ENCODE assay signal across 1 cellular context in the genomic region with DNA sequence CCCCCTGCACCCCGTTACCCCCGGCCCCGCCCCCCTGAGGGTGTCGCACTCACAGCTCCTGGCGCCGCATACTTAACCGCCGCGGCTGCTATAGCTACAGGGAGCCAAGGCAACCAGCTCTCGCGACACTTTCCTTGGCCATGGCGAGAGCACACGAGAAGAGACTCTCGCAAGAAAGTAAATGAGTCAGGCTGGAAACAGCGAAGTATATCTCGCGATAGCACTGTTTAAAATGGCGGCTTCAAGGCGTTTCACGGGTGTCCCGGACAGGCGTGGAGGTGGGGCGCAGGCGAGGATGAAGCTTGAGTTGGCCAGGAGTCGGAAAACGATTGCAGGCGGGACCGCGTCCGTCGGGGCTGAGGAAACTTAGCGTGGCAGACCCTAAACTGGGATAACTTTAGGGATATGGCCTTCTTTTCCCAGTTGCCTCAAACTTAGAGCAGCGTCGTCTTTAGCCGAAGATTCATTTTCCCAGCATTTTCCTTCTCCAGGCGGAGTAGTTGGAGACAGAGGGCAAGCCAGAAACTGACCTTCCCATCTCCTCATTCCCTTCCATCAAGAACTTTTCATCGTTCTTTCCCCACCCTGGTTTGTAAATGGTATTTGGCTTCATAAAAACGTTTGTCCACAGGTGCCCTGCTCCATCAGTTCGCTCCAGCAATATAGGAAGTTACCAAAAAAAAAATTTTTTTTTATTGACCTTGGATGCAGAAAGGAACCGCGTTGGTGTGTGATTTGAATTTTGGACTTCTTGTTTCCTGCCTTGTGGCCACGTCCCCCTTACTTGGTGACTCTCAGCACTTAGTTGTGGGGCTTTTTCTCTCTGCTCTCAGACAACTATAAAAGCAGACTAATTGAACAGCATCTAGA.
TF ChIP-seq lines count a peak whose summit lies in the region.

No MANE protein-coding gene starts in this region.

TF ChIP-seq in K562, 482 proteins besides CTCF, POLR2A, EP300 and RAD21 (continued from another document and continues in another):
- TF ChIP-seq, protein P1, sequence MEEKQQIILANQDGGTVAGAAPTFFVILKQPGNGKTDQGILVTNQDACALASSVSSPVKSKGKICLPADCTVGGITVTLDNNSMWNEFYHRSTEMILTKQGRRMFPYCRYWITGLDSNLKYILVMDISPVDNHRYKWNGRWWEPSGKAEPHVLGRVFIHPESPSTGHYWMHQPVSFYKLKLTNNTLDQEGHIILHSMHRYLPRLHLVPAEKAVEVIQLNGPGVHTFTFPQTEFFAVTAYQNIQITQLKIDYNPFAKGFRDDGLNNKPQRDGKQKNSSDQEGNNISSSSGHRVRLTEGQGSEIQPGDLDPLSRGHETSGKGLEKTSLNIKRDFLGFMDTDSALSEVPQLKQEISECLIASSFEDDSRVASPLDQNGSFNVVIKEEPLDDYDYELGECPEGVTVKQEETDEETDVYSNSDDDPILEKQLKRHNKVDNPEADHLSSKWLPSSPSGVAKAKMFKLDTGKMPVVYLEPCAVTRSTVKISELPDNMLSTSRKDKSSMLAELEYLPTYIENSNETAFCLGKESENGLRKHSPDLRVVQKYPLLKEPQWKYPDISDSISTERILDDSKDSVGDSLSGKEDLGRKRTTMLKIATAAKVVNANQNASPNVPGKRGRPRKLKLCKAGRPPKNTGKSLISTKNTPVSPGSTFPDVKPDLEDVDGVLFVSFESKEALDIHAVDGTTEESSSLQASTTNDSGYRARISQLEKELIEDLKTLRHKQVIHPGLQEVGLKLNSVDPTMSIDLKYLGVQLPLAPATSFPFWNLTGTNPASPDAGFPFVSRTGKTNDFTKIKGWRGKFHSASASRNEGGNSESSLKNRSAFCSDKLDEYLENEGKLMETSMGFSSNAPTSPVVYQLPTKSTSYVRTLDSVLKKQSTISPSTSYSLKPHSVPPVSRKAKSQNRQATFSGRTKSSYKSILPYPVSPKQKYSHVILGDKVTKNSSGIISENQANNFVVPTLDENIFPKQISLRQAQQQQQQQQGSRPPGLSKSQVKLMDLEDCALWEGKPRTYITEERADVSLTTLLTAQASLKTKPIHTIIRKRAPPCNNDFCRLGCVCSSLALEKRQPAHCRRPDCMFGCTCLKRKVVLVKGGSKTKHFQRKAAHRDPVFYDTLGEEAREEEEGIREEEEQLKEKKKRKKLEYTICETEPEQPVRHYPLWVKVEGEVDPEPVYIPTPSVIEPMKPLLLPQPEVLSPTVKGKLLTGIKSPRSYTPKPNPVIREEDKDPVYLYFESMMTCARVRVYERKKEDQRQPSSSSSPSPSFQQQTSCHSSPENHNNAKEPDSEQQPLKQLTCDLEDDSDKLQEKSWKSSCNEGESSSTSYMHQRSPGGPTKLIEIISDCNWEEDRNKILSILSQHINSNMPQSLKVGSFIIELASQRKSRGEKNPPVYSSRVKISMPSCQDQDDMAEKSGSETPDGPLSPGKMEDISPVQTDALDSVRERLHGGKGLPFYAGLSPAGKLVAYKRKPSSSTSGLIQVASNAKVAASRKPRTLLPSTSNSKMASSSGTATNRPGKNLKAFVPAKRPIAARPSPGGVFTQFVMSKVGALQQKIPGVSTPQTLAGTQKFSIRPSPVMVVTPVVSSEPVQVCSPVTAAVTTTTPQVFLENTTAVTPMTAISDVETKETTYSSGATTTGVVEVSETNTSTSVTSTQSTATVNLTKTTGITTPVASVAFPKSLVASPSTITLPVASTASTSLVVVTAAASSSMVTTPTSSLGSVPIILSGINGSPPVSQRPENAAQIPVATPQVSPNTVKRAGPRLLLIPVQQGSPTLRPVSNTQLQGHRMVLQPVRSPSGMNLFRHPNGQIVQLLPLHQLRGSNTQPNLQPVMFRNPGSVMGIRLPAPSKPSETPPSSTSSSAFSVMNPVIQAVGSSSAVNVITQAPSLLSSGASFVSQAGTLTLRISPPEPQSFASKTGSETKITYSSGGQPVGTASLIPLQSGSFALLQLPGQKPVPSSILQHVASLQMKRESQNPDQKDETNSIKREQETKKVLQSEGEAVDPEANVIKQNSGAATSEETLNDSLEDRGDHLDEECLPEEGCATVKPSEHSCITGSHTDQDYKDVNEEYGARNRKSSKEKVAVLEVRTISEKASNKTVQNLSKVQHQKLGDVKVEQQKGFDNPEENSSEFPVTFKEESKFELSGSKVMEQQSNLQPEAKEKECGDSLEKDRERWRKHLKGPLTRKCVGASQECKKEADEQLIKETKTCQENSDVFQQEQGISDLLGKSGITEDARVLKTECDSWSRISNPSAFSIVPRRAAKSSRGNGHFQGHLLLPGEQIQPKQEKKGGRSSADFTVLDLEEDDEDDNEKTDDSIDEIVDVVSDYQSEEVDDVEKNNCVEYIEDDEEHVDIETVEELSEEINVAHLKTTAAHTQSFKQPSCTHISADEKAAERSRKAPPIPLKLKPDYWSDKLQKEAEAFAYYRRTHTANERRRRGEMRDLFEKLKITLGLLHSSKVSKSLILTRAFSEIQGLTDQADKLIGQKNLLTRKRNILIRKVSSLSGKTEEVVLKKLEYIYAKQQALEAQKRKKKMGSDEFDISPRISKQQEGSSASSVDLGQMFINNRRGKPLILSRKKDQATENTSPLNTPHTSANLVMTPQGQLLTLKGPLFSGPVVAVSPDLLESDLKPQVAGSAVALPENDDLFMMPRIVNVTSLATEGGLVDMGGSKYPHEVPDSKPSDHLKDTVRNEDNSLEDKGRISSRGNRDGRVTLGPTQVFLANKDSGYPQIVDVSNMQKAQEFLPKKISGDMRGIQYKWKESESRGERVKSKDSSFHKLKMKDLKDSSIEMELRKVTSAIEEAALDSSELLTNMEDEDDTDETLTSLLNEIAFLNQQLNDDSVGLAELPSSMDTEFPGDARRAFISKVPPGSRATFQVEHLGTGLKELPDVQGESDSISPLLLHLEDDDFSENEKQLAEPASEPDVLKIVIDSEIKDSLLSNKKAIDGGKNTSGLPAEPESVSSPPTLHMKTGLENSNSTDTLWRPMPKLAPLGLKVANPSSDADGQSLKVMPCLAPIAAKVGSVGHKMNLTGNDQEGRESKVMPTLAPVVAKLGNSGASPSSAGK (IDR thresholded peaks at IDR 0.05) = peak; percentile 76
- TF ChIP-seq, protein P2, sequence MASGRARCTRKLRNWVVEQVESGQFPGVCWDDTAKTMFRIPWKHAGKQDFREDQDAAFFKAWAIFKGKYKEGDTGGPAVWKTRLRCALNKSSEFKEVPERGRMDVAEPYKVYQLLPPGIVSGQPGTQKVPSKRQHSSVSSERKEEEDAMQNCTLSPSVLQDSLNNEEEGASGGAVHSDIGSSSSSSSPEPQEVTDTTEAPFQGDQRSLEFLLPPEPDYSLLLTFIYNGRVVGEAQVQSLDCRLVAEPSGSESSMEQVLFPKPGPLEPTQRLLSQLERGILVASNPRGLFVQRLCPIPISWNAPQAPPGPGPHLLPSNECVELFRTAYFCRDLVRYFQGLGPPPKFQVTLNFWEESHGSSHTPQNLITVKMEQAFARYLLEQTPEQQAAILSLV (tag; IDR thresholded peaks at IDR 0.05) = no peak
- TF ChIP-seq ZNF507 (tag; conservative IDR thresholded peaks at IDR 0.05) (no peak), XRCC4 (IDR thresholded peaks at IDR 0.05; ENCODE audit: extremely low read depth, insufficient read depth, insufficient read length) (no peak), ZFP36 (IDR thresholded peaks at IDR 0.05; ENCODE audit: low read depth, low read length, partially characterized antibody) (peak; percentile 25), RBBP5 (IDR thresholded peaks at IDR 0.05; ENCODE audit: borderline replicate concordance, insufficient read depth, low read length, poor library complexity, severe bottlenecking) (peak; percentile 73), SMARCA5 (IDR thresholded peaks at IDR 0.05) (no peak), NFE2L1 (tag; IDR thresholded peaks at IDR 0.05; ENCODE audit: borderline replicate concordance, low read depth) (no peak), BACH1 (tag; IDR thresholded peaks at IDR 0.05) (no peak), TRIM28 (IDR thresholded peaks at IDR 0.05) (0 out of 2 replicates have a peak, but pooled peaks have one; percentile 17), TSC22D4 (tag; IDR thresholded peaks at IDR 0.05) (no peak), CBX3 (IDR thresholded peaks at IDR 0.05; ENCODE audit: borderline replicate concordance in 1 of 2, low read length in 2 of 2) (peak in 1 of 2 experiments; percentile 65; a peak in 2 of 3 replicates), TCF3 (CRISPR knock-in tag; IDR thresholded peaks at IDR 0.05) (no peak), KLF1 (tag; IDR thresholded peaks at IDR 0.05) (peak; percentile 71; the same call in 1 of the 2 replicates), HEY1 (CRISPR knock-in tag; IDR thresholded peaks at IDR 0.05; ENCODE audit: borderline replicate concordance) (no peak; the same call in 1 of the 2 replicates), TAF15 (IDR thresholded peaks at IDR 0.05; ENCODE audit: low read depth, low read length) (no peak), ZC3H11A (IDR thresholded peaks at IDR 0.05; ENCODE audit: low read depth, low read length) (no peak), RBM15 (IDR thresholded peaks at IDR 0.05; ENCODE audit: insufficient read depth, low read length) (no peak), EP400 (IDR thresholded peaks at IDR 0.05) (peak; percentile 86), EZH2 (IDR thresholded peaks at IDR 0.05; ENCODE audit: borderline replicate concordance, low read depth, low read length) (no peak), CBX8 (IDR thresholded peaks at IDR 0.05; ENCODE audit: borderline replicate concordance, extremely low read depth, low read depth, low read length, poor library complexity, severe bottlenecking) (no peak), IRF2 (CRISPR knock-in tag; IDR thresholded peaks at IDR 0.05) (no peak), NR2C1 (IDR thresholded peaks at IDR 0.05) (no peak), NR2C1 (tag; IDR thresholded peaks at IDR 0.05) (no peak), RFX5 (IDR thresholded peaks at IDR 0.05; ENCODE audit: low read depth, low read length) (no peak), ZNF780A (CRISPR knock-in tag; IDR thresholded peaks at IDR 0.05) (no peak), BRD9 (IDR thresholded peaks at IDR 0.05; ENCODE audit: low read depth, partially characterized antibody) (peak; percentile 84), ZNF57 (CRISPR knock-in tag; IDR thresholded peaks at IDR 0.05) (0 out of 2 replicates have a peak, but pooled peaks have one; percentile 29), ZNF324 (CRISPR knock-in tag; IDR thresholded peaks at IDR 0.05) (no peak), ASH1L (IDR thresholded peaks at IDR 0.05; ENCODE audit: borderline replicate concordance, low read depth, partially characterized antibody) (no peak), ZBTB1 (CRISPR knock-in tag; IDR thresholded peaks at IDR 0.05; ENCODE audit: borderline replicate concordance, low read depth) (no peak), SMAD2 (IDR thresholded peaks at IDR 0.05; ENCODE audit: low read depth, low read length) (no peak)
- TF ChIP-seq, protein P3, sequence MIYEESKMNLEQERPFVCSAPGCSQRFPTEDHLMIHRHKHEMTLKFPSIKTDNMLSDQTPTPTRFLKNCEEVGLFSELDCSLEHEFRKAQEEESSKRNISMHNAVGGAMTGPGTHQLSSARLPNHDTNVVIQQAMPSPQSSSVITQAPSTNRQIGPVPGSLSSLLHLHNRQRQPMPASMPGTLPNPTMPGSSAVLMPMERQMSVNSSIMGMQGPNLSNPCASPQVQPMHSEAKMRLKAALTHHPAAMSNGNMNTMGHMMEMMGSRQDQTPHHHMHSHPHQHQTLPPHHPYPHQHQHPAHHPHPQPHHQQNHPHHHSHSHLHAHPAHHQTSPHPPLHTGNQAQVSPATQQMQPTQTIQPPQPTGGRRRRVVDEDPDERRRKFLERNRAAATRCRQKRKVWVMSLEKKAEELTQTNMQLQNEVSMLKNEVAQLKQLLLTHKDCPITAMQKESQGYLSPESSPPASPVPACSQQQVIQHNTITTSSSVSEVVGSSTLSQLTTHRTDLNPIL (CRISPR knock-in tag; IDR thresholded peaks at IDR 0.05) = no peak
- TF ChIP-seq, protein P4, sequence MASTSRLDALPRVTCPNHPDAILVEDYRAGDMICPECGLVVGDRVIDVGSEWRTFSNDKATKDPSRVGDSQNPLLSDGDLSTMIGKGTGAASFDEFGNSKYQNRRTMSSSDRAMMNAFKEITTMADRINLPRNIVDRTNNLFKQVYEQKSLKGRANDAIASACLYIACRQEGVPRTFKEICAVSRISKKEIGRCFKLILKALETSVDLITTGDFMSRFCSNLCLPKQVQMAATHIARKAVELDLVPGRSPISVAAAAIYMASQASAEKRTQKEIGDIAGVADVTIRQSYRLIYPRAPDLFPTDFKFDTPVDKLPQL (IDR thresholded peaks at IDR 0.05; ENCODE audit: extremely low read depth, insufficient read length) = peak; percentile 53
- TF ChIP-seq, protein P5, sequence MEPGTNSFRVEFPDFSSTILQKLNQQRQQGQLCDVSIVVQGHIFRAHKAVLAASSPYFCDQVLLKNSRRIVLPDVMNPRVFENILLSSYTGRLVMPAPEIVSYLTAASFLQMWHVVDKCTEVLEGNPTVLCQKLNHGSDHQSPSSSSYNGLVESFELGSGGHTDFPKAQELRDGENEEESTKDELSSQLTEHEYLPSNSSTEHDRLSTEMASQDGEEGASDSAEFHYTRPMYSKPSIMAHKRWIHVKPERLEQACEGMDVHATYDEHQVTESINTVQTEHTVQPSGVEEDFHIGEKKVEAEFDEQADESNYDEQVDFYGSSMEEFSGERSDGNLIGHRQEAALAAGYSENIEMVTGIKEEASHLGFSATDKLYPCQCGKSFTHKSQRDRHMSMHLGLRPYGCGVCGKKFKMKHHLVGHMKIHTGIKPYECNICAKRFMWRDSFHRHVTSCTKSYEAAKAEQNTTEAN (CRISPR knock-in tag; IDR thresholded peaks at IDR 0.05) = no peak
- TF ChIP-seq, protein P6, sequence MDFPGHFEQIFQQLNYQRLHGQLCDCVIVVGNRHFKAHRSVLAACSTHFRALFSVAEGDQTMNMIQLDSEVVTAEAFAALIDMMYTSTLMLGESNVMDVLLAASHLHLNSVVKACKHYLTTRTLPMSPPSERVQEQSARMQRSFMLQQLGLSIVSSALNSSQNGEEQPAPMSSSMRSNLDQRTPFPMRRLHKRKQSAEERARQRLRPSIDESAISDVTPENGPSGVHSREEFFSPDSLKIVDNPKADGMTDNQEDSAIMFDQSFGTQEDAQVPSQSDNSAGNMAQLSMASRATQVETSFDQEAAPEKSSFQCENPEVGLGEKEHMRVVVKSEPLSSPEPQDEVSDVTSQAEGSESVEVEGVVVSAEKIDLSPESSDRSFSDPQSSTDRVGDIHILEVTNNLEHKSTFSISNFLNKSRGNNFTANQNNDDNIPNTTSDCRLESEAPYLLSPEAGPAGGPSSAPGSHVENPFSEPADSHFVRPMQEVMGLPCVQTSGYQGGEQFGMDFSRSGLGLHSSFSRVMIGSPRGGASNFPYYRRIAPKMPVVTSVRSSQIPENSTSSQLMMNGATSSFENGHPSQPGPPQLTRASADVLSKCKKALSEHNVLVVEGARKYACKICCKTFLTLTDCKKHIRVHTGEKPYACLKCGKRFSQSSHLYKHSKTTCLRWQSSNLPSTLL (IDR thresholded peaks at IDR 0.05) = no peak
